In the genomic region with DNA sequence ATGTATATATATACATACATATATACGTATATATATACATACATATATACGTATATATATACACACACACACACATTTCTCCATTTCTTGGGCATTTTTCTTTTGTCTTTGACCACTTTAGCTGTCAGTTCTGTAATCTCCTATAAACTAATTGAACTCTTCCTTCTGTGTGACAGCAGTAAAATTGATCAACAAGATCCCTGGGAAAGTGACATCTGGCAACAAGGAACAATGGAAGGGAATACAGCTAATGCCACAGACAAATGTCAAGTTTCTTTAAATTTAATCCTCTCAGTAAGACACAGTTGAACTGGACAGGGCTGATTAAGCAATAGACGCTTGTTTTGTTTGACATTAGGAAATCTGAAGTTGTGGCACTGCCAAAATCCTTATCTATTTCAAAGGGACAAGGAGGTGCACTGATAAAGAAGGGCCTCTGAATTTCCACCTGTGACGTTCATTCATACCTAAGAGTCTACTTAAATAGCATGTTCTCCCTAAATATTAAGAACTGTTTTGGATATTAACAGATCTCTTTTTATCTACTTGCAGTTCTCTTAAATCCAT, we compare ENCODE assay signal across 27 cellular contexts.
"Had no signal": no experiment of that assay in that cellular context is flagged by ENCODE, and none has a peak within 500 bp of the region (broad histone marks: within the 10 kb centered on the region; RNA-seq: fewer than 3 reads in every experiment).

No MANE protein-coding gene starts in this region.

- H3K9me3 ChIP-seq: esophagus muscularis mucosa, psoas muscle, sigmoid colon, stomach, suprapubic skin, tibial nerve, uterus had no signal

- ATAC-seq: activated CD8-positive, alpha-beta T cell treated with anti-CD3 and anti-CD28 coated beads, Interleukin-2, amount 10 ng/mL, durations not matched to agents 7 days and 5 days; activated naive CD4-positive, alpha-beta T cell treated with anti-CD3 and anti-CD28 coated beads, Interleukin-2, amount 50 U/mL, for 72 hours; effector memory CD8-positive, alpha-beta T cell; naive thymus-derived CD8-positive, alpha-beta T cell; psoas muscle; stimulated activated memory B cell treated with anti-CD40 and anti-IgM and Interleukin-4, amounts not matched to agents 10 μg/mL and 1 μg/mL and 100 μg/mL, for 72 hours had no signal

- H3K4me3 ChIP-seq: esophagus muscularis mucosa, lung, psoas muscle, sigmoid colon, smooth muscle cell, stomach, suprapubic skin, tibial nerve, uterus had no signal

- H3K4me1 ChIP-seq: suprapubic skin, tibial nerve had no signal

- H3K36me3 ChIP-seq: brain microvascular endothelial cell, esophagus muscularis mucosa, sigmoid colon, stomach, suprapubic skin, tibial nerve, uterus had no signal

- H3K36me3 Mint-ChIP-seq: activated naive CD4-positive, alpha-beta T cell treated with anti-CD3 and anti-CD28 coated beads, Interleukin-2, amount 50 U/mL, for 72 hours; naive thymus-derived CD8-positive, alpha-beta T cell; stimulated activated memory B cell treated with anti-CD40 and anti-IgM and Interleukin-4, amounts not matched to agents 10 μg/mL and 1 μg/mL and 100 μg/mL, for 72 hours had no signal

- H3K4me1 Mint-ChIP-seq: naive thymus-derived CD8-positive, alpha-beta T cell; stimulated activated memory B cell treated with anti-CD40 and anti-IgM and Interleukin-4, amounts not matched to agents 10 μg/mL and 1 μg/mL and 100 μg/mL, for 72 hours had no signal

- H3K27me3 Mint-ChIP-seq: effector memory CD8-positive, alpha-beta T cell; stimulated activated memory B cell treated with anti-CD40 and anti-IgM and Interleukin-4, amounts not matched to agents 10 μg/mL and 1 μg/mL and 100 μg/mL, for 72 hours had no signal

- H3K27me3 ChIP-seq: brain microvascular endothelial cell, esophagus muscularis mucosa, sigmoid colon, stomach, suprapubic skin, tibial nerve, uterus had no signal

- DNase-seq: activated CD4-positive, alpha-beta T cell treated with anti-CD3 and anti-CD28 coated beads, Interleukin-2, amount 50 U/mL, for 1 hour; activated CD4-positive, CD25-positive, alpha-beta regulatory T cell treated with anti-CD3 and anti-CD28 coated beads, Interleukin-2, amount 50 U/mL, for 72 hours; activated CD8-positive, alpha-beta T cell treated with anti-CD3 and anti-CD28 coated beads, Interleukin-2, amount 10 ng/mL, durations not matched to agents 7 days and 5 days; activated gamma-delta T cell treated with Interleukin-2 at 50 U/mL for 16 hours; aorta; brain microvascular endothelial cell; caudate nucleus; dermis blood vessel endothelial cell; effector memory CD8-positive, alpha-beta T cell; glutamatergic neuron; hypothalamus; naive thymus-derived CD8-positive, alpha-beta T cell; psoas muscle; sigmoid colon; stimulated activated CD4-positive, alpha-beta T cell treated with anti-CD3 and anti-CD28 coated beads, Interleukin-15, amount 100 ng/mL, for 24 hours; stomach; T-helper 2 cell; uterus had no signal

- H3K27ac ChIP-seq: brain microvascular endothelial cell, esophagus muscularis mucosa, psoas muscle, sigmoid colon, stomach, suprapubic skin, tibial nerve, uterus, VCaP had no signal

- H3K27ac Mint-ChIP-seq: activated CD8-positive, alpha-beta T cell treated with anti-CD3 and anti-CD28 coated beads, Interleukin-2, amount 10 ng/mL, durations not matched to agents 7 days and 5 days; activated naive CD4-positive, alpha-beta T cell treated with anti-CD3 and anti-CD28 coated beads, Interleukin-2, amount 50 U/mL, for 72 hours; effector memory CD8-positive, alpha-beta T cell; naive thymus-derived CD8-positive, alpha-beta T cell; stimulated activated memory B cell treated with anti-CD40 and anti-IgM and Interleukin-4, amounts not matched to agents 10 μg/mL and 1 μg/mL and 100 μg/mL, for 72 hours had no signal

- H3K9me3 Mint-ChIP-seq: activated naive CD4-positive, alpha-beta T cell treated with anti-CD3 and anti-CD28 coated beads, Interleukin-2, amount 50 U/mL, for 72 hours; naive thymus-derived CD8-positive, alpha-beta T cell; stimulated activated memory B cell treated with anti-CD40 and anti-IgM and Interleukin-4, amounts not matched to agents 10 μg/mL and 1 μg/mL and 100 μg/mL, for 72 hours had no signal

- H3K4me2 ChIP-seq: smooth muscle cell had no signal

- H3K4me3 Mint-ChIP-seq: activated CD8-positive, alpha-beta T cell treated with anti-CD3 and anti-CD28 coated beads, Interleukin-2, amount 10 ng/mL, durations not matched to agents 7 days and 5 days; effector memory CD8-positive, alpha-beta T cell; naive thymus-derived CD8-positive, alpha-beta T cell; stimulated activated memory B cell treated with anti-CD40 and anti-IgM and Interleukin-4, amounts not matched to agents 10 μg/mL and 1 μg/mL and 100 μg/mL, for 72 hours had no signal

- FAIRE-seq: frontal cortex had no signal
